ENCODE assay signal across 18 cellular contexts in genomic region chr2:112566104-112566503, GRCh38. TPM values are rescaled to one million over a fixed set of nuclear protein-coding genes. Genes with fewer than 3 reads are reported as not detected.
DNase-seq lines count a peak whose midpoint lies in the region; ATAC-seq, FAIRE-seq and TF ChIP-seq lines count a peak whose summit lies in the region.
"Had no signal": no experiment of that assay in that cellular context is flagged by ENCODE, and none has a peak within 500 bp of the region (broad histone marks: within the 10 kb centered on the region; RNA-seq: fewer than 3 reads in every experiment).

No MANE protein-coding gene starts in this region.

- peak; percentile 32 for FAIRE-seq in K562 (lab: Jason Lieb, UNC)

- H3K9ac ChIP-seq in K562 (ENCODE audit: insufficient read depth in 1 of 2, low read depth in 2 of 2, low read length in 2 of 2), result no peak overlapping the region

- TF ChIP-seq CTCF in K562 (IDR thresholded peaks at IDR 0.05 in 2 of 3, conservative IDR thresholded peaks at IDR 0.05 in 1 of 3; ENCODE audit: insufficient read depth in 2 of 3, low read depth in 1 of 3, low read length in 3 of 3), result no peak

- peak; percentile 78 for ATAC-seq in GM19025 (IDR thresholded peaks at IDR 0.05; ENCODE audit: low read depth, unreplicated experiment)
- ATAC-seq in GM21825 (IDR thresholded peaks at IDR 0.05; ENCODE audit: unreplicated experiment), result peak; percentile 61
- peak; percentile 70 for ATAC-seq in HG03175 (IDR thresholded peaks at IDR 0.05; ENCODE audit: unreplicated experiment)
- ATAC-seq in K562, result no peak
- ATAC-seq: left lobe of liver had no signal

- TF ChIP-seq POLR2A in K562 (conservative IDR thresholded peaks at IDR 0.05), result no peak

- H3K4me2 ChIP-seq in K562 (ENCODE audit: insufficient read depth, low read length), result no peak overlapping the region

- no peaks in the 10 kb centered on the region for H4K20me1 ChIP-seq in K562 (replicated peaks; ENCODE audit: control insufficient read depth, insufficient read depth, low read length)

- TF ChIP-seq EP300 in K562 (IDR thresholded peaks at IDR 0.05; ENCODE audit: low read length), result no peak

- in situ Hi-C loops in K562 (cut with MboI), result no loop called here

- BruUV-seq in K562 (replicated peaks; lab: Mats Ljungman, UMichigan), result no TSS peak

- DNase-seq in K562 (ENCODE audit: extremely low read depth in 1 of 4, low spot score in 3 of 4) (no peak), DMS 273 (lab: John Stamatoyannopoulos, UW; ENCODE audit: unreplicated experiment) (no peak), cerebellar cortex (ENCODE audit: low spot score) (no peak), epidermal melanocyte (ENCODE audit: insufficient read length, low spot score) (no peak), germinal center (ENCODE audit: low spot score) (no peak)
- DNase-seq: activated CD4-positive, alpha-beta T cell treated with anti-CD3 and anti-CD28 coated beads for 1 hour; Caco-2; GF-D8; hippocampal formation; NCI-H1092; SIG-M5; testis had no signal

- POLR2A ChIA-PET in K562 (lab: Yijun Ruan, JAX), result interaction anchor here (0.9 kb wide), 1 partner anchor 17 kb away, joined by 3 read pairs; no protein-coding TSS in a partner anchor

- no peak overlapping the region for H3K27ac ChIP-seq in K562 (ENCODE audit: extremely low read depth, low read depth, low read length)
- H3K27ac ChIP-seq: cardiac muscle cell, testis had no signal

- H3K27me3 ChIP-seq in K562 (ENCODE audit: control insufficient read depth in 2 of 2, insufficient read depth in 2 of 2, low read length in 2 of 2), result no peaks in the 10 kb centered on the region
- H3K27me3 ChIP-seq: cardiac muscle cell, testis had no signal

- intact Hi-C loops in K562 (cut with micrococcal nuclease), result no loop called here

- CTCF ChIA-PET in K562 (lab: Yijun Ruan, JAX; ENCODE audit: low intra/inter-chr PET ratio), result no interaction called here

- H3K36me3 ChIP-seq in K562 (ENCODE audit: control insufficient read depth, insufficient read depth, low read length), result peaks cover 96% of the 10 kb centered on the region

- no peak overlapping the region for H2AFZ ChIP-seq in K562 (ENCODE audit: low read depth, low read length)

- no peaks in the 10 kb centered on the region for H3K9me3 ChIP-seq in K562 (replicated peaks; ENCODE audit: control insufficient read depth, insufficient read depth, low read depth, low read length)
- H3K9me3 ChIP-seq: Caco-2, HAP-1, testis had no signal

- H3K9me1 ChIP-seq in K562 (ENCODE audit: control insufficient read depth, insufficient read depth, low read length), result no peaks in the 10 kb centered on the region

- 67% methylated on average over 3 of the region's 3 CpGs for WGBS in K562 (ENCODE audit: insufficient coverage, low coverage, missing lambda C conversion rate)

- H3K79me2 ChIP-seq in K562 (ENCODE audit: control insufficient read depth, insufficient read depth, low read length), result no peaks in the 10 kb centered on the region

- TF ChIP-seq RAD21 in K562 (CRISPR knock-in tag; conservative IDR thresholded peaks at IDR 0.05 in 1 of 2, IDR thresholded peaks at IDR 0.05 in 1 of 2), result no peak

- no peak overlapping the region for H3K4me3 ChIP-seq in K562
- H3K4me3 ChIP-seq: cardiac muscle cell, HAP-1, testis had no signal

- no peaks in the 10 kb centered on the region for H3K4me1 ChIP-seq in K562 (replicated peaks in 1 of 2; ENCODE audit: control insufficient read depth in 2 of 2, insufficient read depth in 2 of 2, low read length in 2 of 2)
- H3K4me1 ChIP-seq: Caco-2, HAP-1, testis had no signal

TF ChIP-seq in K562, 482 proteins besides CTCF, POLR2A, EP300 and RAD21:
- TF ChIP-seq HDAC6 (IDR thresholded peaks at IDR 0.05; ENCODE audit: low read depth, low read length), result no peak
- TF ChIP-seq CAMTA2 (CRISPR knock-in tag; conservative IDR thresholded peaks at IDR 0.05), result no peak
- TF ChIP-seq NFYB (IDR thresholded peaks at IDR 0.05; ENCODE audit: extremely low read depth, insufficient read length), result no peak
- no peak for TF ChIP-seq EZH2 (IDR thresholded peaks at IDR 0.05; ENCODE audit: borderline replicate concordance, low read depth, low read length)
- no peak for TF ChIP-seq ZNF121 (CRISPR knock-in tag; conservative IDR thresholded peaks at IDR 0.05)

RNA-seq across cellular contexts. Expression of gene CHCHD5, which starts 18.3 kb away (rescaled TPM):
- 7.9 and 16.5 TPM in 2 replicates for total RNA-seq in K562 (2011; cell fraction: chromatin; rRNA removed; ENCODE audit: low replicate concordance)
- total RNA-seq in K562 (2011; cell fraction: nucleolus; rRNA removed), result 11.1 and 12.7 TPM in 2 replicates
- 13.7 and 16.6 TPM in 2 replicates for total RNA-seq in K562 (2011; cell fraction: nucleoplasm; rRNA removed)
- total RNA-seq in K562 (2014; rRNA removed) (33.4 and 61.2 TPM in 2 replicates), K562 (2014; rRNA removed; fragmentation: Illumina TruSeq; extraction: Trizol) (5.7 and 7.4 TPM in 2 replicates), K562 (2015; rRNA removed; fragmentation: Illumina TruSeq; extraction: Trizol) (25.8 and 29.4 TPM in 2 replicates), K562 (2021) (42.9 and 55.3 TPM in 2 replicates)
- polyA plus RNA-seq in K562 (2011; rRNA removed) (16.4 and 21.9 TPM in 2 replicates), K562 (2014; fragmentation: Illumina TruSeq; extraction: Trizol) (21.0 and 45.8 TPM in 2 replicates), K562 (2014; fragmentation: Nextera tagmentation; extraction: Ambion mirVana) (10 to 100 TPM; 56.0 to 79.3 TPM), K562 (2014; rRNA removed) (42.4 and 61.3 TPM in 2 replicates)
- 36.1 and 82.6 TPM in 2 replicates for polyA plus RNA-seq in K562 (2011; cell fraction: cytosol; rRNA removed)
- polyA plus RNA-seq in K562 (2011; cell fraction: nucleus; rRNA removed), result 16.0 and 28.0 TPM in 2 replicates
- polyA plus RNA-seq in K562 (2012), result 66.1 and 68.6 TPM in 2 replicates
- polyA minus RNA-seq in K562 (2011; rRNA and poly(A)+ RNA removed), result 2.9 and 3.0 TPM in 2 replicates
- polyA minus RNA-seq in K562 (2011; cell fraction: cytosol; rRNA and poly(A)+ RNA removed), result 8.4 and 11.6 TPM in 2 replicates
- polyA minus RNA-seq in K562 (2011; cell fraction: nucleus; rRNA and poly(A)+ RNA removed), result 3.5 and 6.0 TPM in 2 replicates

RNA-seq across cellular contexts. Expression of gene POLR1B, which starts 23.8 kb away (rescaled TPM):
- total RNA-seq in K562 (2011; cell fraction: chromatin; rRNA removed; ENCODE audit: low replicate concordance), result 74.4 and 133 TPM in 2 replicates
- 31.9 and 32.0 TPM in 2 replicates for total RNA-seq in K562 (2011; cell fraction: nucleolus; rRNA removed)
- 44.6 and 47.5 TPM in 2 replicates for total RNA-seq in K562 (2011; cell fraction: nucleoplasm; rRNA removed)
- total RNA-seq in K562 (2014; rRNA removed) (21.2 and 27.9 TPM in 2 replicates), K562 (2014; rRNA removed; fragmentation: Illumina TruSeq; extraction: Trizol) (47.9 and 55.1 TPM in 2 replicates), K562 (2015; rRNA removed; fragmentation: Illumina TruSeq; extraction: Trizol) (42.3 and 46.4 TPM in 2 replicates), K562 (2021) (53.9 and 60.8 TPM in 2 replicates)
- polyA plus RNA-seq in K562 (2011; rRNA removed) (32.4 and 47.9 TPM in 2 replicates), K562 (2014; fragmentation: Illumina TruSeq; extraction: Trizol) (39.6 and 40.2 TPM in 2 replicates), K562 (2014; fragmentation: Nextera tagmentation; extraction: Ambion mirVana) (10 to 100 TPM; 19.8 to 38.6 TPM), K562 (2014; rRNA removed) (22.8 and 24.7 TPM in 2 replicates)
- polyA plus RNA-seq in K562 (2011; cell fraction: cytosol; rRNA removed), result 26.7 and 44.0 TPM in 2 replicates
- 25.3 and 33.6 TPM in 2 replicates for polyA plus RNA-seq in K562 (2011; cell fraction: nucleus; rRNA removed)
- 12.2 and 23.6 TPM in 2 replicates for polyA plus RNA-seq in K562 (2012)
- polyA minus RNA-seq in K562 (2011; rRNA and poly(A)+ RNA removed), result 112 and 124 TPM in 2 replicates
- 40.5 and 66.9 TPM in 2 replicates for polyA minus RNA-seq in K562 (2011; cell fraction: cytosol; rRNA and poly(A)+ RNA removed)
- polyA minus RNA-seq in K562 (2011; cell fraction: nucleus; rRNA and poly(A)+ RNA removed), result 23.6 and 37.7 TPM in 2 replicates
